In the genomic region with DNA sequence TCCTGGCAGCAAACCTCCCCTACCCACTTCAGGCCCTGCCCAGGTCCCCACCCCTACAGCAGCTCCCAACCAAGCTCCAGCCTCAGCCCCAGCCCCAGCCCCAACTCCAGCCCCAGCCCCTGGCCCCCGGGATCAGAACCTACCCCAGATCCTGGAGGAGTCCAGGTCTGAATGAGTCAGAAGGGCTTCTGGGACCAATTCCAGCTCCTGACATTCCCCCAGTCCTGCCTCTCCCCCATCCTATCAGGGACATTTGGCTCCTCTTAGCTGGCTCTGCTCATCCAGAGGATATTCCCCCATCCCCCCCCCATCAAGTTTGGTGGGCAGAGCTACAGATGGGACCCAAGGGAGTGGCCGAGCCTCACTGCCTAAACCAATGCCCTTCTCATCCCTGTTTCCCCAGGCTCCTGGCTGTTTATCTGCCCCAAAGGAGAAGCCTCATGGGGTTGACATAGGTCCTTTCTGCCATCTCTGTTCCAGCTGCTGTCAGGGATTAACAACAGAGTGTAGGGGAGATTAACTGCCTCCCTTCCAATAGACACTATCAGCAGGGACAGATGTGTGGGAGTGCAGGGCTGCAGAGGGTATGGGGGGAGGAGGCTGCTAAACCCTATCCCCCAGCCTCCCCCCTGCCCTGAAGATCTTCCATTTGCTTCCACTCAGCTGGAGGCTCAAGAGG, we compare ENCODE assay signal across 12 cellular contexts. TPM values are rescaled to one million over a fixed set of nuclear protein-coding genes. Genes with fewer than 3 reads are reported as not detected.
DNase-seq lines count a peak whose midpoint lies in the region; ATAC-seq, FAIRE-seq and TF ChIP-seq lines count a peak whose summit lies in the region.
"Had no signal": no experiment of that assay in that cellular context is flagged by ENCODE, and none has a peak within 500 bp of the region (broad histone marks: within the 10 kb centered on the region; RNA-seq: fewer than 3 reads in every experiment).

No MANE protein-coding gene starts in this region.

- H3K4me3 ChIP-seq in small intestine (ENCODE audit: low read depth in 1 of 2, low read length in 2 of 2) (no peak overlapping the region), HepG2 (replicated peaks in 1 of 3; ENCODE audit: insufficient read depth in 1 of 3, low read depth in 2 of 3, low read length in 3 of 3) (no peak overlapping the region)
- H3K4me3 ChIP-seq: skin epidermis had no signal

- CTCF ChIA-PET in HepG2 (lab: Yijun Ruan, JAX; ENCODE audit: low intra/inter-chr PET ratio, low total read pairs), result no interaction called here

- peaks cover 26% of the 10 kb centered on the region for H3K36me3 Mint-ChIP-seq in T-helper 2 cell treated with Interferon-gamma antibody and Interleukin-4, amounts not matched to agents 5 μg/mL and 100 μg/mL, for 36 hours (ENCODE audit: low read depth)

- TF ChIP-seq EP300 in HepG2 (IDR thresholded peaks at IDR 0.05; ENCODE audit: low read depth in 2 of 2, low read length in 2 of 2), result no peak
- no peak for TF ChIP-seq EP300 in HepG2 (CRISPR knock-in tag; IDR thresholded peaks at IDR 0.05; ENCODE audit: borderline replicate concordance)

- WGBS in small intestine, 3 donors, result 52 to 75% (median 56%) methylated on average over 2 of the region's 2 CpGs
- 94% methylated on average over 2 of the region's 2 CpGs for WGBS in HepG2 (ENCODE audit: low lambda C conversion rate)

- FAIRE-seq in small intestine (lab: Jason Lieb, UNC) (no peak), HepG2 (lab: Jason Lieb, UNC) (no peak)
- FAIRE-seq: endometrium had no signal

- H3K27me3 ChIP-seq in small intestine (ENCODE audit: control insufficient read depth in 2 of 2, insufficient read depth in 2 of 2, low read length in 2 of 2) (no peaks in the 10 kb centered on the region), HepG2 (ENCODE audit: control insufficient read depth in 1 of 2, insufficient read depth in 2 of 2, low read length in 2 of 2) (no peaks in the 10 kb centered on the region)

- no peaks in the 10 kb centered on the region for H3K79me2 ChIP-seq in HepG2 (ENCODE audit: insufficient read depth, low read length)

- H3K36me3 ChIP-seq in small intestine (ENCODE audit: control insufficient read depth in 2 of 2, insufficient read depth in 2 of 2, low read length in 2 of 2) (peaks cover 0 to 8% of the 10 kb centered on the region in 2 donors), HepG2 (replicated peaks in 1 of 2; ENCODE audit: control insufficient read depth in 1 of 2, insufficient read depth in 2 of 2, low read length in 2 of 2) (peaks cover 2 to 14% of the 10 kb centered on the region in 2 experiments)

- H4K20me1 ChIP-seq in HepG2 (ENCODE audit: insufficient read depth, low read length), result no peaks in the 10 kb centered on the region

- no peak overlapping the region for H3K4me3 Mint-ChIP-seq in T-helper 2 cell treated with Interferon-gamma antibody and Interleukin-4, amounts not matched to agents 5 μg/mL and 100 μg/mL, for 36 hours

- ATAC-seq in HepG2, result no peak

- H3K4me1 ChIP-seq in small intestine (ENCODE audit: control insufficient read depth in 2 of 2, insufficient read depth in 1 of 2, low read depth in 1 of 2, low read length in 1 of 2) (no peaks in the 10 kb centered on the region), HepG2 (ENCODE audit: insufficient read depth, low read length) (no peaks in the 10 kb centered on the region)

- no peak overlapping the region for H3K27ac ChIP-seq in small intestine (ENCODE audit: low read depth in 1 of 2, low read length in 1 of 2)
- H3K27ac ChIP-seq in HepG2 (ENCODE audit: extremely low read length, insufficient read depth, low read length), result no peak overlapping the region
- H3K27ac ChIP-seq: skin epidermis had no signal

- no peak overlapping the region for H3K9ac ChIP-seq in HepG2 (ENCODE audit: insufficient read depth, low read depth, low read length)

- DNase-seq in GM04504 (ENCODE audit: low read depth) (peak; percentile 78), RPMI7951 (ENCODE audit: low read depth) (peak; percentile 83), fibroblast of peridontal ligament (ENCODE audit: extremely low read depth) (peak; percentile 85), posterior vena cava (ENCODE audit: low spot score) (peak; percentile 81), NCI-H2196 (lab: John Stamatoyannopoulos, UW; ENCODE audit: unreplicated experiment) (no peak), small intestine (no peak), HepG2 (ENCODE audit: low spot score) (no peak)
- no peak for DNase-seq in T-helper 2 cell treated with Interferon-gamma antibody and Interleukin-4, amounts not matched to agents 5 μg/mL and 100 μg/mL, for 36 hours (ENCODE audit: low spot score)
- DNase-seq: NCI-H1694; stimulated activated naive CD4-positive, alpha-beta T cell treated with Interleukin-2 at 50 U/mL for 16 hours had no signal

- no peak overlapping the region for H3K4me2 ChIP-seq in HepG2 (ENCODE audit: low read depth, low read length)

- intact Hi-C loops in posterior vena cava (cut with DNase I), result no loop called here
- intact Hi-C loops in HepG2 (cut with micrococcal nuclease; ENCODE audit: unreplicated experiment), result no loop called here

- no peak overlapping the region for H2AFZ ChIP-seq in HepG2 (ENCODE audit: low read length)

- no peaks in the 10 kb centered on the region for H3K9me3 ChIP-seq in small intestine (ENCODE audit: control insufficient read depth, low read depth)
- H3K9me3 ChIP-seq in HepG2 (ENCODE audit: low read length), result no peaks in the 10 kb centered on the region

- TF ChIP-seq CTCF in HepG2 (CRISPR knock-in tag; IDR thresholded peaks at IDR 0.05), result no peak

- no TSS peak for BruUV-seq in HepG2 (replicated peaks; lab: Mats Ljungman, UMichigan)

- TF ChIP-seq POLR2A in HepG2 (IDR thresholded peaks at IDR 0.05; ENCODE audit: insufficient read depth in 1 of 2, low read depth in 2 of 2, low read length in 2 of 2), result no peak

- POLR2A ChIA-PET in HepG2 (lab: Yijun Ruan, JAX), result interaction anchor here (1.1 kb wide), 1 partner anchor 45 kb away, joined by 3 read pairs; no protein-coding TSS in a partner anchor

- no peaks in the 10 kb centered on the region for H3K27me3 Mint-ChIP-seq in T-helper 2 cell treated with Interferon-gamma antibody and Interleukin-4, amounts not matched to agents 5 μg/mL and 100 μg/mL, for 36 hours (ENCODE audit: low read depth)

- no peak overlapping the region for H3K27ac Mint-ChIP-seq in T-helper 2 cell treated with Interferon-gamma antibody and Interleukin-4, amounts not matched to agents 5 μg/mL and 100 μg/mL, for 36 hours

- H3K4me1 Mint-ChIP-seq in T-helper 2 cell treated with Interferon-gamma antibody and Interleukin-4, amounts not matched to agents 5 μg/mL and 100 μg/mL, for 36 hours (ENCODE audit: low read depth), result no peaks in the 10 kb centered on the region

- no peaks in the 10 kb centered on the region for H3K9me3 Mint-ChIP-seq in T-helper 2 cell treated with Interferon-gamma antibody and Interleukin-4, amounts not matched to agents 5 μg/mL and 100 μg/mL, for 36 hours

- in situ Hi-C loops in HepG2 (cut with HindIII; ENCODE audit: extremely low pct_ligation_motif_present, low pct_unique_long_range_greater_than_20kb), result no loop called here

- no peak for TF ChIP-seq RAD21 in HepG2 (CRISPR knock-in tag; IDR thresholded peaks at IDR 0.05)

RNA-seq across cellular contexts. Expression of a gene that starts 16.5 kb away (rescaled TPM):
- total RNA-seq in RPMI7951 (2014; rRNA removed; shearing (Covaris generic)), result 9.6 and 10.2 TPM in 2 replicates
- 10 to 100 TPM; 11.0 to 24.8 TPM for total RNA-seq in posterior vena cava
- polyA plus RNA-seq in small intestine, result 1 to 10 TPM in 1 of 3 donors, under 1 TPM in 1, not detected in 1; 0.54 to 2.7 TPM
- total RNA-seq in HepG2 (2016; rRNA removed; fragmentation: Illumina TruSeq; extraction: Trizol), result 1.2 and 4.5 TPM in 2 replicates
- 1.7 TPM in 2 replicates for total RNA-seq in HepG2 (2016; cell fraction: cytosol; rRNA removed; fragmentation: Illumina TruSeq; extraction: Trizol; ENCODE audit: low read depth)
- total RNA-seq in HepG2 (2016; cell fraction: insoluble cytoplasmic fraction; rRNA removed; fragmentation: Illumina TruSeq; extraction: Trizol), result 1.4 and 4.9 TPM in 2 replicates
- 1.1 and 1.5 TPM in 2 replicates for total RNA-seq in HepG2 (2016; cell fraction: membrane; rRNA removed; fragmentation: Illumina TruSeq; extraction: Trizol)
- total RNA-seq in HepG2 (2016; cell fraction: nucleus; rRNA removed; fragmentation: Illumina TruSeq; extraction: Trizol), result 4.9 and 6.9 TPM in 2 replicates
- 7.7 and 10.7 TPM in 2 replicates for polyA plus RNA-seq in HepG2 (2011; rRNA removed)
- 4.1 and 4.4 TPM in 2 replicates for polyA plus RNA-seq in HepG2 (2011; cell fraction: cytosol; rRNA removed)
- 62.6 and 69.7 TPM in 2 replicates for polyA plus RNA-seq in HepG2 (2011; cell fraction: nucleus; rRNA removed)
- polyA plus RNA-seq in HepG2 (2012), result 9.2 and 13.1 TPM in 2 replicates
- 0.15 and 0.23 TPM in 2 replicates for polyA plus RNA-seq in HepG2 (2016; cell fraction: cytosol; fragmentation: Illumina TruSeq; extraction: Trizol; ENCODE audit: low read depth)
- 1.1 and 1.6 TPM in 2 replicates for polyA plus RNA-seq in HepG2 (2016; cell fraction: insoluble cytoplasmic fraction; fragmentation: Illumina TruSeq; extraction: Trizol; ENCODE audit: low read depth)
- 0.47 and 0.51 TPM in 2 replicates for polyA plus RNA-seq in HepG2 (2016; cell fraction: membrane; fragmentation: Illumina TruSeq; extraction: Trizol; ENCODE audit: low read depth)
- 19.8 and 23.5 TPM in 2 replicates for polyA plus RNA-seq in HepG2 (2016; cell fraction: nucleus; fragmentation: Illumina TruSeq; extraction: Trizol; ENCODE audit: insufficient read depth, low read depth)
- 2.2 and 13.9 TPM in 2 replicates for polyA minus RNA-seq in HepG2 (2011; rRNA and poly(A)+ RNA removed; ENCODE audit: low replicate concordance)
- polyA minus RNA-seq in HepG2 (2011; cell fraction: cytosol; rRNA and poly(A)+ RNA removed), result 8.8 TPM in 2 replicates
- polyA minus RNA-seq in HepG2 (2011; cell fraction: nucleus; rRNA and poly(A)+ RNA removed), result 12.2 and 13.8 TPM in 2 replicates

RNA-seq across cellular contexts. Expression of a gene that starts 17.2 kb away (rescaled TPM):
- total RNA-seq in RPMI7951 (2014; rRNA removed; shearing (Covaris generic)), result 1.4 and 2.0 TPM in 2 replicates
- total RNA-seq in posterior vena cava, result 1 to 10 TPM; 1.7 to 2.5 TPM
- polyA plus RNA-seq in small intestine, result 1 to 10 TPM in 2 of 3 donors, not detected in 1; 1.1 to 4.6 TPM
- 0.20 and 0.29 TPM in 2 replicates for total RNA-seq in HepG2 (2016; rRNA removed; fragmentation: Illumina TruSeq; extraction: Trizol)
- total RNA-seq in HepG2 (2016; cell fraction: cytosol; rRNA removed; fragmentation: Illumina TruSeq; extraction: Trizol; ENCODE audit: low read depth), result 0.10 and 0.26 TPM in 2 replicates
- 0.15 and 0.48 TPM in 2 replicates for total RNA-seq in HepG2 (2016; cell fraction: insoluble cytoplasmic fraction; rRNA removed; fragmentation: Illumina TruSeq; extraction: Trizol)
- 0.24 and 0.37 TPM in 2 replicates for total RNA-seq in HepG2 (2016; cell fraction: membrane; rRNA removed; fragmentation: Illumina TruSeq; extraction: Trizol)
- 0.38 and 0.47 TPM in 2 replicates for total RNA-seq in HepG2 (2016; cell fraction: nucleus; rRNA removed; fragmentation: Illumina TruSeq; extraction: Trizol)
- polyA plus RNA-seq in HepG2 (2011; rRNA removed), result 0.54 and 0.63 TPM in 2 replicates
- 0.69 and 0.85 TPM in 2 replicates for polyA plus RNA-seq in HepG2 (2011; cell fraction: cytosol; rRNA removed)
- polyA plus RNA-seq in HepG2 (2011; cell fraction: nucleus; rRNA removed), result 6.7 and 9.2 TPM in 2 replicates
- polyA plus RNA-seq in HepG2 (2012), result 1.1 TPM in 2 replicates
- 0.08 and 0.14 TPM in 2 replicates for polyA plus RNA-seq in HepG2 (2016; cell fraction: cytosol; fragmentation: Illumina TruSeq; extraction: Trizol; ENCODE audit: low read depth)
- polyA plus RNA-seq in HepG2 (2016; cell fraction: insoluble cytoplasmic fraction; fragmentation: Illumina TruSeq; extraction: Trizol; ENCODE audit: low read depth), result 0.19 TPM in 1 of 2 replicates, not detected in the other
- 0.13 TPM in 1 of 2 replicates, not detected in the other for polyA plus RNA-seq in HepG2 (2016; cell fraction: membrane; fragmentation: Illumina TruSeq; extraction: Trizol; ENCODE audit: low read depth)
- 1.4 and 2.1 TPM in 2 replicates for polyA plus RNA-seq in HepG2 (2016; cell fraction: nucleus; fragmentation: Illumina TruSeq; extraction: Trizol; ENCODE audit: insufficient read depth, low read depth)
- 0.19 and 0.62 TPM in 2 replicates for polyA minus RNA-seq in HepG2 (2011; rRNA and poly(A)+ RNA removed; ENCODE audit: low replicate concordance)
- 0.40 and 0.62 TPM in 2 replicates for polyA minus RNA-seq in HepG2 (2011; cell fraction: cytosol; rRNA and poly(A)+ RNA removed)
- 0.77 and 0.87 TPM in 2 replicates for polyA minus RNA-seq in HepG2 (2011; cell fraction: nucleus; rRNA and poly(A)+ RNA removed)

RNA-seq across cellular contexts. Expression of a gene that starts 22.1 kb away (rescaled TPM):
- 9.9 and 12.5 TPM in 2 replicates for total RNA-seq in RPMI7951 (2014; rRNA removed; shearing (Covaris generic))
- total RNA-seq in posterior vena cava, result 10 to 100 TPM; 22.2 to 24.8 TPM
- 10 to 100 TPM in 2 of 3 donors, 1 to 10 TPM in 1; 2.2 to 13.4 (median 10.3) TPM for polyA plus RNA-seq in small intestine
- 9.3 and 19.9 TPM in 2 replicates for total RNA-seq in HepG2 (2016; rRNA removed; fragmentation: Illumina TruSeq; extraction: Trizol)
- total RNA-seq in HepG2 (2016; cell fraction: cytosol; rRNA removed; fragmentation: Illumina TruSeq; extraction: Trizol; ENCODE audit: low read depth), result 2.9 and 5.1 TPM in 2 replicates
- total RNA-seq in HepG2 (2016; cell fraction: insoluble cytoplasmic fraction; rRNA removed; fragmentation: Illumina TruSeq; extraction: Trizol), result 10.2 and 18.9 TPM in 2 replicates
- total RNA-seq in HepG2 (2016; cell fraction: membrane; rRNA removed; fragmentation: Illumina TruSeq; extraction: Trizol), result 8.9 and 10.3 TPM in 2 replicates
- 10.2 and 14.4 TPM in 2 replicates for total RNA-seq in HepG2 (2016; cell fraction: nucleus; rRNA removed; fragmentation: Illumina TruSeq; extraction: Trizol)
- polyA plus RNA-seq in HepG2 (2011; rRNA removed), result 6.0 and 7.5 TPM in 2 replicates
- 3.4 and 6.4 TPM in 2 replicates for polyA plus RNA-seq in HepG2 (2011; cell fraction: cytosol; rRNA removed)
- polyA plus RNA-seq in HepG2 (2011; cell fraction: nucleus; rRNA removed), result 38.3 and 39.7 TPM in 2 replicates
- polyA plus RNA-seq in HepG2 (2012), result 7.4 and 10.5 TPM in 2 replicates
- 2.3 and 2.4 TPM in 2 replicates for polyA plus RNA-seq in HepG2 (2016; cell fraction: cytosol; fragmentation: Illumina TruSeq; extraction: Trizol; ENCODE audit: low read depth)
- 8.9 and 12.6 TPM in 2 replicates for polyA plus RNA-seq in HepG2 (2016; cell fraction: insoluble cytoplasmic fraction; fragmentation: Illumina TruSeq; extraction: Trizol; ENCODE audit: low read depth)
- 5.4 and 5.8 TPM in 2 replicates for polyA plus RNA-seq in HepG2 (2016; cell fraction: membrane; fragmentation: Illumina TruSeq; extraction: Trizol; ENCODE audit: low read depth)
- 31.7 and 34.0 TPM in 2 replicates for polyA plus RNA-seq in HepG2 (2016; cell fraction: nucleus; fragmentation: Illumina TruSeq; extraction: Trizol; ENCODE audit: insufficient read depth, low read depth)
- 7.4 and 8.5 TPM in 2 replicates for polyA minus RNA-seq in HepG2 (2011; rRNA and poly(A)+ RNA removed; ENCODE audit: low replicate concordance)
- 5.2 and 7.6 TPM in 2 replicates for polyA minus RNA-seq in HepG2 (2011; cell fraction: cytosol; rRNA and poly(A)+ RNA removed)
- polyA minus RNA-seq in HepG2 (2011; cell fraction: nucleus; rRNA and poly(A)+ RNA removed), result 6.4 and 7.6 TPM in 2 replicates

RNA-seq across cellular contexts. Expression of a gene that starts 39.8 kb away (rescaled TPM):
- total RNA-seq in RPMI7951 (2014; rRNA removed; shearing (Covaris generic)), result 19.9 and 21.6 TPM in 2 replicates
- total RNA-seq in posterior vena cava (10 to 100 TPM; 17.9 to 19.8 TPM), HepG2 (2016; rRNA removed; fragmentation: Illumina TruSeq; extraction: Trizol) (6.6 and 16.0 TPM in 2 replicates)
- polyA plus RNA-seq in small intestine (1 to 10 TPM; 1.3 to 6.6 (median 3.2) TPM), HepG2 (2011; rRNA removed) (42.3 and 48.3 TPM in 2 replicates)
- total RNA-seq in HepG2 (2016; cell fraction: cytosol; rRNA removed; fragmentation: Illumina TruSeq; extraction: Trizol; ENCODE audit: low read depth), result 6.2 and 7.8 TPM in 2 replicates
- 5.9 and 16.8 TPM in 2 replicates for total RNA-seq in HepG2 (2016; cell fraction: insoluble cytoplasmic fraction; rRNA removed; fragmentation: Illumina TruSeq; extraction: Trizol)
- total RNA-seq in HepG2 (2016; cell fraction: membrane; rRNA removed; fragmentation: Illumina TruSeq; extraction: Trizol), result 10.7 and 11.2 TPM in 2 replicates
- 22.8 and 25.9 TPM in 2 replicates for total RNA-seq in HepG2 (2016; cell fraction: nucleus; rRNA removed; fragmentation: Illumina TruSeq; extraction: Trizol)
- polyA plus RNA-seq in HepG2 (2011; cell fraction: cytosol; rRNA removed), result 26.1 and 26.6 TPM in 2 replicates
- 251 and 257 TPM in 2 replicates for polyA plus RNA-seq in HepG2 (2011; cell fraction: nucleus; rRNA removed)
- polyA plus RNA-seq in HepG2 (2012), result 33.9 and 38.4 TPM in 2 replicates
- 10.7 and 13.2 TPM in 2 replicates for polyA plus RNA-seq in HepG2 (2016; cell fraction: cytosol; fragmentation: Illumina TruSeq; extraction: Trizol; ENCODE audit: low read depth)
- 13.2 and 18.2 TPM in 2 replicates for polyA plus RNA-seq in HepG2 (2016; cell fraction: insoluble cytoplasmic fraction; fragmentation: Illumina TruSeq; extraction: Trizol; ENCODE audit: low read depth)
- 19.9 and 20.4 TPM in 2 replicates for polyA plus RNA-seq in HepG2 (2016; cell fraction: membrane; fragmentation: Illumina TruSeq; extraction: Trizol; ENCODE audit: low read depth)
- polyA plus RNA-seq in HepG2 (2016; cell fraction: nucleus; fragmentation: Illumina TruSeq; extraction: Trizol; ENCODE audit: insufficient read depth, low read depth), result 85.4 and 93.9 TPM in 2 replicates
- 4.8 and 24.0 TPM in 2 replicates for polyA minus RNA-seq in HepG2 (2011; rRNA and poly(A)+ RNA removed; ENCODE audit: low replicate concordance)
- polyA minus RNA-seq in HepG2 (2011; cell fraction: cytosol; rRNA and poly(A)+ RNA removed), result 8.4 and 8.6 TPM in 2 replicates
- polyA minus RNA-seq in HepG2 (2011; cell fraction: nucleus; rRNA and poly(A)+ RNA removed), result 41.6 and 47.0 TPM in 2 replicates

RNA-seq across cellular contexts. Expression of a gene that starts 46.0 kb away (rescaled TPM):
- total RNA-seq in RPMI7951 (2014; rRNA removed; shearing (Covaris generic)), result 8.5 and 9.7 TPM in 2 replicates
- total RNA-seq in posterior vena cava (10 to 100 TPM; 50.2 to 53.5 TPM), HepG2 (2016; rRNA removed; fragmentation: Illumina TruSeq; extraction: Trizol) (6.0 and 11.6 TPM in 2 replicates)
- polyA plus RNA-seq in small intestine (10 to 100 TPM in 2 of 3 donors, 1 to 10 TPM in 1; 8.1 to 14.3 (median 11.6) TPM), HepG2 (2011; rRNA removed) (24.0 and 24.2 TPM in 2 replicates)
- 4.0 and 7.8 TPM in 2 replicates for total RNA-seq in HepG2 (2016; cell fraction: cytosol; rRNA removed; fragmentation: Illumina TruSeq; extraction: Trizol; ENCODE audit: low read depth)
- total RNA-seq in HepG2 (2016; cell fraction: insoluble cytoplasmic fraction; rRNA removed; fragmentation: Illumina TruSeq; extraction: Trizol), result 5.3 and 12.1 TPM in 2 replicates
- total RNA-seq in HepG2 (2016; cell fraction: membrane; rRNA removed; fragmentation: Illumina TruSeq; extraction: Trizol), result 3.7 and 4.0 TPM in 2 replicates
- 19.1 and 24.3 TPM in 2 replicates for total RNA-seq in HepG2 (2016; cell fraction: nucleus; rRNA removed; fragmentation: Illumina TruSeq; extraction: Trizol)
- 8.2 and 9.4 TPM in 2 replicates for polyA plus RNA-seq in HepG2 (2011; cell fraction: cytosol; rRNA removed)
- 89.7 and 99.4 TPM in 2 replicates for polyA plus RNA-seq in HepG2 (2011; cell fraction: nucleus; rRNA removed)
- 13.8 and 14.4 TPM in 2 replicates for polyA plus RNA-seq in HepG2 (2012)
- 1.0 and 1.7 TPM in 2 replicates for polyA plus RNA-seq in HepG2 (2016; cell fraction: cytosol; fragmentation: Illumina TruSeq; extraction: Trizol; ENCODE audit: low read depth)
- polyA plus RNA-seq in HepG2 (2016; cell fraction: insoluble cytoplasmic fraction; fragmentation: Illumina TruSeq; extraction: Trizol; ENCODE audit: low read depth), result 5.6 and 6.2 TPM in 2 replicates
- 1.3 and 1.5 TPM in 2 replicates for polyA plus RNA-seq in HepG2 (2016; cell fraction: membrane; fragmentation: Illumina TruSeq; extraction: Trizol; ENCODE audit: low read depth)
- 45.6 and 48.7 TPM in 2 replicates for polyA plus RNA-seq in HepG2 (2016; cell fraction: nucleus; fragmentation: Illumina TruSeq; extraction: Trizol; ENCODE audit: insufficient read depth, low read depth)
- 29.9 and 34.9 TPM in 2 replicates for polyA minus RNA-seq in HepG2 (2011; rRNA and poly(A)+ RNA removed; ENCODE audit: low replicate concordance)
- polyA minus RNA-seq in HepG2 (2011; cell fraction: cytosol; rRNA and poly(A)+ RNA removed), result 7.4 and 10.1 TPM in 2 replicates
- 61.9 and 64.4 TPM in 2 replicates for polyA minus RNA-seq in HepG2 (2011; cell fraction: nucleus; rRNA and poly(A)+ RNA removed)

Comparison
In these comparisons a context has a peak if more than half of its experiments do, and no peak if none do; other contexts are left out.
1. DNase-seq: peak in GM04504 (single experiment), RPMI7951 (single experiment), fibroblast of peridontal ligament (single experiment) and posterior vena cava (single experiment); none in NCI-H2196 (single experiment), small intestine (single experiment), T-helper 2 cell treated with Interferon-gamma antibody and Interleukin-4, amounts not matched to agents 5 μg/mL and 100 μg/mL, for 36 hours (single experiment) and HepG2 (single experiment).